10 cellular contexts compared by ENCODE assay signal in genomic region chr12:6193853-6194815, GRCh38. TPM values are rescaled to one million over a fixed set of nuclear protein-coding genes. Genes with fewer than 3 reads are reported as not detected.
DNase-seq lines count a peak whose midpoint lies in the region; ATAC-seq, FAIRE-seq and TF ChIP-seq lines count a peak whose summit lies in the region.
"Had no signal": no experiment of that assay in that cellular context is flagged by ENCODE, and none has a peak within 500 bp of the region (broad histone marks: within the 10 kb centered on the region; RNA-seq: fewer than 3 reads in every experiment).

No MANE protein-coding gene starts in this region.

- no peak overlapping the region for H3K27ac ChIP-seq in pancreas

- H3K4me3 ChIP-seq in pancreas, result no peak overlapping the region
- H3K4me3 ChIP-seq: ascending aorta had no signal

- H3K27ac Mint-ChIP-seq in dendritic cell treated with granulocyte-macrophage colony-stimulating factor and Interleukin-4, amounts not matched to agents 40 ng/mL and 50 ng/mL, for 4 days, result peak overlapping the region; percentile 2
- H3K27ac Mint-ChIP-seq in stimulated activated effector memory CD8-positive, alpha-beta T cell treated with anti-CD3 and anti-CD28 coated beads, Interleukin-12 subunit alpha, Interleukin-12 subunit beta, amount 100 ng/mL, for 72 hours, result no peak overlapping the region
- H3K27ac Mint-ChIP-seq: activated CD8-positive, alpha-beta memory T cell treated with anti-CD3 and anti-CD28 coated beads, Interleukin-2, amount 10 ng/mL, durations not matched to agents 7 days and 5 days had no signal

- intact Hi-C loops in dendritic cell treated with granulocyte-macrophage colony-stimulating factor and Interleukin-4, amounts not matched to agents 40 ng/mL and 50 ng/mL, for 4 days (cut with micrococcal nuclease), result no loop called here
- intact Hi-C loops in pancreas (cut with DNase I), result loop anchor here in 2 of 3 donors (2.0 kb wide), 2 partner anchors 87 to 91 kb away; no protein-coding TSS in a partner anchor

- H3K27me3 Mint-ChIP-seq in dendritic cell treated with granulocyte-macrophage colony-stimulating factor and Interleukin-4, amounts not matched to agents 40 ng/mL and 50 ng/mL, for 4 days, result peaks cover 37% of the 10 kb centered on the region

- DNase-seq in HPDE6-E6E7 (ENCODE audit: extremely low spot score), result peak; percentile 76
- peak; percentile 43 for DNase-seq in NCI-H2227 treated with DMSO at 0.1 percent for 48 hours (lab: John Stamatoyannopoulos, UW)
- no peak for DNase-seq in pancreas
- no peak for DNase-seq in hippocampal formation (lab: John Stamatoyannopoulos, UW)
- DNase-seq in stimulated activated effector memory CD8-positive, alpha-beta T cell treated with anti-CD3 and anti-CD28 coated beads, Interleukin-12 subunit alpha, Interleukin-12 subunit beta, amount 100 ng/mL, for 72 hours (ENCODE audit: low spot score in 2 of 2), result no peak
- DNase-seq: activated CD8-positive, alpha-beta memory T cell treated with anti-CD3 and anti-CD28 coated beads, Interleukin-2, amount 10 ng/mL, durations not matched to agents 7 days and 5 days; NCI-H1048 had no signal

- peaks cover 63% of the 10 kb centered on the region for H3K4me1 Mint-ChIP-seq in dendritic cell treated with granulocyte-macrophage colony-stimulating factor and Interleukin-4, amounts not matched to agents 40 ng/mL and 50 ng/mL, for 4 days (ENCODE audit: low read depth)
- H3K4me1 Mint-ChIP-seq in stimulated activated effector memory CD8-positive, alpha-beta T cell treated with anti-CD3 and anti-CD28 coated beads, Interleukin-12 subunit alpha, Interleukin-12 subunit beta, amount 100 ng/mL, for 72 hours, result peaks cover 16% of the 10 kb centered on the region

- WGBS in pancreas, 2 donors, result 65 to 68% methylated on average over 19 of the region's 19 CpGs

- no peak for FAIRE-seq in pancreas (lab: Jason Lieb, UNC)

- no peaks in the 10 kb centered on the region for H3K9me3 ChIP-seq in pancreas
- H3K9me3 ChIP-seq: ascending aorta had no signal

- no peaks in the 10 kb centered on the region for H3K36me3 ChIP-seq in pancreas
- H3K36me3 ChIP-seq: ascending aorta had no signal

- peaks cover 0 to 6% (median 0%) of the 10 kb centered on the region in 3 donors for H3K4me1 ChIP-seq in pancreas

- no peaks in the 10 kb centered on the region for H3K27me3 ChIP-seq in pancreas
- H3K27me3 ChIP-seq: ascending aorta had no signal

- H3K4me3 Mint-ChIP-seq in dendritic cell treated with granulocyte-macrophage colony-stimulating factor and Interleukin-4, amounts not matched to agents 40 ng/mL and 50 ng/mL, for 4 days, result no peak overlapping the region
- no peak overlapping the region for H3K4me3 Mint-ChIP-seq in stimulated activated effector memory CD8-positive, alpha-beta T cell treated with anti-CD3 and anti-CD28 coated beads, Interleukin-12 subunit alpha, Interleukin-12 subunit beta, amount 100 ng/mL, for 72 hours
- H3K4me3 Mint-ChIP-seq: activated CD8-positive, alpha-beta memory T cell treated with anti-CD3 and anti-CD28 coated beads, Interleukin-2, amount 10 ng/mL, durations not matched to agents 7 days and 5 days had no signal

- ATAC-seq in pancreas (peak in 3 of 4 donors; percentile 21 to 51 (median 32)), GM18502 (IDR thresholded peaks at IDR 0.05; ENCODE audit: poor library complexity, unreplicated experiment) (no peak)
- ATAC-seq in stimulated activated effector memory CD8-positive, alpha-beta T cell treated with anti-CD3 and anti-CD28 coated beads, Interleukin-12 subunit alpha, Interleukin-12 subunit beta, amount 100 ng/mL, for 72 hours, result no peak
- ATAC-seq: activated CD8-positive, alpha-beta memory T cell treated with anti-CD3 and anti-CD28 coated beads, Interleukin-2, amount 10 ng/mL, durations not matched to agents 7 days and 5 days had no signal

- no peak for TF ChIP-seq CTCF in pancreas (IDR thresholded peaks at IDR 0.05)

- H3K9me3 Mint-ChIP-seq in dendritic cell treated with granulocyte-macrophage colony-stimulating factor and Interleukin-4, amounts not matched to agents 40 ng/mL and 50 ng/mL, for 4 days, result no peaks in the 10 kb centered on the region
- H3K9me3 Mint-ChIP-seq in stimulated activated effector memory CD8-positive, alpha-beta T cell treated with anti-CD3 and anti-CD28 coated beads, Interleukin-12 subunit alpha, Interleukin-12 subunit beta, amount 100 ng/mL, for 72 hours, result no peaks in the 10 kb centered on the region

- H3K36me3 Mint-ChIP-seq in dendritic cell treated with granulocyte-macrophage colony-stimulating factor and Interleukin-4, amounts not matched to agents 40 ng/mL and 50 ng/mL, for 4 days (ENCODE audit: low read depth), result no peaks in the 10 kb centered on the region
- no peaks in the 10 kb centered on the region for H3K36me3 Mint-ChIP-seq in stimulated activated effector memory CD8-positive, alpha-beta T cell treated with anti-CD3 and anti-CD28 coated beads, Interleukin-12 subunit alpha, Interleukin-12 subunit beta, amount 100 ng/mL, for 72 hours
- H3K36me3 Mint-ChIP-seq: activated CD8-positive, alpha-beta memory T cell treated with anti-CD3 and anti-CD28 coated beads, Interleukin-2, amount 10 ng/mL, durations not matched to agents 7 days and 5 days had no signal

RNA-seq across cellular contexts. Expression of gene CD9, which starts 6.1 kb away (rescaled TPM):
- 100 to 1,000 TPM in 1 of 6 donors, 10 to 100 TPM in 5; 28.6 to 108 (median 33.8) TPM for total RNA-seq in pancreas
- 10 to 100 TPM; 25.1 to 85.6 TPM for polyA plus RNA-seq in pancreas

Comparison
In these comparisons a context has a peak if more than half of its experiments do, and no peak if none do; other contexts are left out.
1. DNase-seq: peak in HPDE6-E6E7 (single experiment) and NCI-H2227 treated with DMSO at 0.1 percent for 48 hours (single experiment); none in pancreas (0 of 6), hippocampal formation (0 of 2) and stimulated activated effector memory CD8-positive, alpha-beta T cell treated with anti-CD3 and anti-CD28 coated beads, Interleukin-12 subunit alpha, Interleukin-12 subunit beta, amount 100 ng/mL, for 72 hours (0 of 2).
2. ATAC-seq: peak in pancreas (3 of 4); none in GM18502 (single experiment) and stimulated activated effector memory CD8-positive, alpha-beta T cell treated with anti-CD3 and anti-CD28 coated beads, Interleukin-12 subunit alpha, Interleukin-12 subunit beta, amount 100 ng/mL, for 72 hours (single experiment).